8 cellular contexts compared by ENCODE assay signal in genomic region chr5:171495122-171495700, GRCh38.
DNase-seq lines count a peak whose midpoint lies in the region; ATAC-seq and TF ChIP-seq lines count a peak whose summit lies in the region.
"Had no signal": no experiment of that assay in that cellular context is flagged by ENCODE, and none has a peak within 500 bp of the region (broad histone marks: within the 10 kb centered on the region; RNA-seq: fewer than 3 reads in every experiment).

No MANE protein-coding gene starts in this region.

- peaks cover 29% of the 10 kb centered on the region for H3K4me1 Mint-ChIP-seq in neural progenitor cell
- H3K4me1 Mint-ChIP-seq in activated T-helper 1 cell treated with anti-CD3 and anti-CD28 coated beads, Interleukin-12 subunit alpha, Interleukin-12 subunit beta, Interleukin-2, Interleukin-4 antibody, amounts not matched to agents 30 ng/mL and 10 ng/mL and 1 ng/mL, durations not matched to agents 14 hours and 24 hours and 36 hours (ENCODE audit: low read depth), result no peaks in the 10 kb centered on the region

- intact Hi-C loops in PC-3 (cut with micrococcal nuclease) (loop anchor here (2.0 kb wide), 1 partner anchor 26 kb away; no protein-coding TSS in a partner anchor), esophagus squamous epithelium (cut with DNase I) (no loop called here), aorta (cut with DNase I) (no loop called here)
- intact Hi-C loops in activated T-helper 1 cell treated with anti-CD3 and anti-CD28 coated beads, Interleukin-12 subunit alpha, Interleukin-12 subunit beta, Interleukin-2, Interleukin-4 antibody, amounts not matched to agents 30 ng/mL and 10 ng/mL and 1 ng/mL, durations not matched to agents 14 hours and 24 hours and 36 hours (cut with micrococcal nuclease), result no loop called here

- peaks cover 3% of the 10 kb centered on the region for H3K27me3 Mint-ChIP-seq in neural progenitor cell (ENCODE audit: insufficient read depth, low read depth)
- H3K27me3 Mint-ChIP-seq in activated T-helper 1 cell treated with anti-CD3 and anti-CD28 coated beads, Interleukin-12 subunit alpha, Interleukin-12 subunit beta, Interleukin-2, Interleukin-4 antibody, amounts not matched to agents 30 ng/mL and 10 ng/mL and 1 ng/mL, durations not matched to agents 14 hours and 24 hours and 36 hours (ENCODE audit: insufficient read depth), result peaks cover 4% of the 10 kb centered on the region

- H3K9ac ChIP-seq in PC-3 (ENCODE audit: low read length) (peak overlapping the region; percentile 28), neural progenitor cell (no peak overlapping the region)

- POLR2A ChIA-PET in PC-3 (lab: Charles Lee; ENCODE audit: unreplicated experiment), result no interaction called here

- no peaks in the 10 kb centered on the region for H3K36me3 Mint-ChIP-seq in neural progenitor cell
- no peaks in the 10 kb centered on the region for H3K36me3 Mint-ChIP-seq in activated T-helper 1 cell treated with anti-CD3 and anti-CD28 coated beads, Interleukin-12 subunit alpha, Interleukin-12 subunit beta, Interleukin-2, Interleukin-4 antibody, amounts not matched to agents 30 ng/mL and 10 ng/mL and 1 ng/mL, durations not matched to agents 14 hours and 24 hours and 36 hours (ENCODE audit: low read depth)

- CTCF ChIA-PET in PC-3 (lab: Charles Lee), result no interaction called here

- H3K4me3 Mint-ChIP-seq in neural progenitor cell, result peak overlapping the region; percentile 55
- H3K4me3 Mint-ChIP-seq in activated T-helper 1 cell treated with anti-CD3 and anti-CD28 coated beads, Interleukin-12 subunit alpha, Interleukin-12 subunit beta, Interleukin-2, Interleukin-4 antibody, amounts not matched to agents 30 ng/mL and 10 ng/mL and 1 ng/mL, durations not matched to agents 14 hours and 24 hours and 36 hours, result no peak overlapping the region

- peak overlapping the region; percentile 82 for H3K27ac ChIP-seq in PC-3 (ENCODE audit: low read length)
- H3K27ac ChIP-seq in esophagus squamous epithelium, result peak overlapping the region; percentile 32 to 91 (median 66)
- H3K27ac ChIP-seq in neural progenitor cell, result no peak overlapping the region
- peak overlapping the region; percentile 63 to 94 for H3K27ac ChIP-seq in aorta (ENCODE audit: low read depth in 1 of 2, low read length in 2 of 2)

- no peaks in the 10 kb centered on the region for H3K9me2 ChIP-seq in PC-3 (replicated peaks; ENCODE audit: low read length)

- H3K27ac Mint-ChIP-seq in neural progenitor cell, result peak overlapping the region; percentile 97
- H3K27ac Mint-ChIP-seq in activated T-helper 1 cell treated with anti-CD3 and anti-CD28 coated beads, Interleukin-12 subunit alpha, Interleukin-12 subunit beta, Interleukin-2, Interleukin-4 antibody, amounts not matched to agents 30 ng/mL and 10 ng/mL and 1 ng/mL, durations not matched to agents 14 hours and 24 hours and 36 hours, result no peak overlapping the region

- H3K4me1 ChIP-seq in PC-3 (ENCODE audit: insufficient read depth, low read length) (peaks cover 21% of the 10 kb centered on the region), esophagus squamous epithelium (peaks cover 6 to 27% (median 15%) of the 10 kb centered on the region in 3 donors), neural progenitor cell (peaks cover 12% of the 10 kb centered on the region), aorta (ENCODE audit: control insufficient read depth in 1 of 2, insufficient read depth in 2 of 2, low read length in 2 of 2) (peaks cover 0 to 2% of the 10 kb centered on the region in 2 donors)

- H3K4me2 ChIP-seq in PC-3 (ENCODE audit: low read length) (peak overlapping the region; percentile 67), neural progenitor cell (peak overlapping the region; percentile 48)

- H3K36me3 ChIP-seq in PC-3 (ENCODE audit: low read depth, low read length) (no peaks in the 10 kb centered on the region), esophagus squamous epithelium (no peaks in the 10 kb centered on the region), neural progenitor cell (no peaks in the 10 kb centered on the region), aorta (ENCODE audit: control insufficient read depth in 1 of 2, insufficient read depth in 2 of 2, low read length in 1 of 2) (no peaks in the 10 kb centered on the region)

- 0 out of 2 replicates have a peak, but pooled peaks cover 3% of the 10 kb centered on the region for H3K27me3 ChIP-seq in PC-3 (ENCODE audit: low read length)
- no peaks in the 10 kb centered on the region for H3K27me3 ChIP-seq in esophagus squamous epithelium
- H3K27me3 ChIP-seq in neural progenitor cell, result no peaks in the 10 kb centered on the region
- no peaks in the 10 kb centered on the region for H3K27me3 ChIP-seq in aorta (ENCODE audit: control insufficient read depth in 1 of 2, insufficient read depth in 2 of 2, low read length in 1 of 2)

- H3K4me3 ChIP-seq in PC-3 (ENCODE audit: low read length) (peak overlapping the region; percentile 36; the same call in 1 of the 2 replicates), esophagus squamous epithelium (peak overlapping the region in 1 of 4 donors; percentile 47), neural progenitor cell (no peak overlapping the region), aorta (ENCODE audit: low read length in 2 of 2) (no peak overlapping the region)

- peaks cover 2% of the 10 kb centered on the region for H3K9me3 Mint-ChIP-seq in neural progenitor cell
- H3K9me3 Mint-ChIP-seq in activated T-helper 1 cell treated with anti-CD3 and anti-CD28 coated beads, Interleukin-12 subunit alpha, Interleukin-12 subunit beta, Interleukin-2, Interleukin-4 antibody, amounts not matched to agents 30 ng/mL and 10 ng/mL and 1 ng/mL, durations not matched to agents 14 hours and 24 hours and 36 hours, result no peaks in the 10 kb centered on the region

- ATAC-seq in PC-3, result peak; percentile 70
- ATAC-seq in aorta (ENCODE audit: low FRiP score), result peak; percentile 40

- DNase-seq in PC-3 (peak; percentile 74), esophagus squamous epithelium (lab: John Stamatoyannopoulos, UW) (no peak), neural progenitor cell (ENCODE audit: low spot score) (no peak), aorta (no peak), NCI-H2227 (lab: John Stamatoyannopoulos, UW; ENCODE audit: unreplicated experiment) (no peak), DMS53 (lab: John Stamatoyannopoulos, UW) (no peak)
- DNase-seq in activated T-helper 1 cell treated with anti-CD3 and anti-CD28 coated beads, Interleukin-12 subunit alpha, Interleukin-12 subunit beta, Interleukin-2, Interleukin-4 antibody, amounts not matched to agents 30 ng/mL and 10 ng/mL and 1 ng/mL, durations not matched to agents 14 hours and 24 hours and 36 hours (ENCODE audit: low spot score), result no peak
- DNase-seq: stimulated activated naive CD4-positive, alpha-beta T cell had no signal

- WGBS in esophagus squamous epithelium, 2 donors, result 34 to 50% methylated on average over 4 of the region's 5 CpGs
- WGBS in aorta, 2 donors, result 22 to 34% methylated on average over 5 of the region's 5 CpGs

- TF ChIP-seq CTCF in PC-3 (conservative IDR thresholded peaks at IDR 0.05; ENCODE audit: low read depth, low read length), result no peak
- no peak for TF ChIP-seq CTCF in esophagus squamous epithelium (IDR thresholded peaks at IDR 0.05)
- TF ChIP-seq CTCF in neural progenitor cell (IDR thresholded peaks at IDR 0.05), result no peak

- BruUV-seq in PC-3 (replicated peaks; lab: Mats Ljungman, UMichigan), result no TSS peak

- no peaks in the 10 kb centered on the region for H3K79me2 ChIP-seq in PC-3 (ENCODE audit: low read length)
- no peaks in the 10 kb centered on the region for H3K79me2 ChIP-seq in neural progenitor cell (ENCODE audit: low read depth)

- H4K20me1 ChIP-seq in PC-3 (ENCODE audit: low read length) (no peaks in the 10 kb centered on the region), neural progenitor cell (ENCODE audit: low read depth) (no peaks in the 10 kb centered on the region)

- H2AFZ ChIP-seq in PC-3 (ENCODE audit: low read length), result peak overlapping the region; percentile 81
- H2AFZ ChIP-seq in neural progenitor cell (replicated peaks), result peak overlapping the region; percentile 43

- H3F3A ChIP-seq in PC-3 (ENCODE audit: low read length, unreplicated experiment) (no peaks in the 10 kb centered on the region), neural progenitor cell (ENCODE audit: low read depth) (peaks cover 20% of the 10 kb centered on the region)

- TF ChIP-seq POLR2A in esophagus squamous epithelium (IDR thresholded peaks at IDR 0.05), result no peak

- no peaks in the 10 kb centered on the region for H3K9me3 ChIP-seq in PC-3 (ENCODE audit: low read length)
- no peaks in the 10 kb centered on the region for H3K9me3 ChIP-seq in esophagus squamous epithelium
- H3K9me3 ChIP-seq in neural progenitor cell (ENCODE audit: low read depth), result no peaks in the 10 kb centered on the region
- H3K9me3 ChIP-seq in aorta (ENCODE audit: control insufficient read depth, low read length), result no peaks in the 10 kb centered on the region
